In the genomic region with DNA sequence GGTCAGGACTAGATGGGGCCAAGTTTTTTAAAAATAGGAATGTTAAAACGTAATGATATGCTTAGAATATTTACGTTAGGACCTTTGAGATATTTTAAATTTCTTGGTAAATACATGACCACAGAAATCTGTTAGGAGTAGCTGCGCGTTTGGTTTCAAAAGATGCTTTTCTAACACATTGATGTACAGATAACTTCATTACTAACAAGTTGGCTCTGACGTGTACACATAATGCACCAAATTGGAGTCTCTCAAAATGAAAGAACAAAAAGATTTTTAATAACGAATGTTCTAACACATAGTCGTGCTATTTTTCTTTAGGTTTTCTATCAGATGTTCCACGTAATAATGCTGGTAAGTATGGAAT, we compare ENCODE assay signal across 8 cellular contexts. TPM values are rescaled to one million over a fixed set of nuclear protein-coding genes. Genes with fewer than 3 reads are reported as not detected.
A peak's percentile ranks its signal among the peaks of the same experiment; 100 is the strongest.
DNase-seq lines count a peak whose midpoint lies in the region; ATAC-seq and TF ChIP-seq lines count a peak whose summit lies in the region.

No MANE protein-coding gene starts in this region.

- H3K36me3 Mint-ChIP-seq in nephron progenitor cell (ENCODE audit: low read depth) = peaks cover 38% of the 10 kb centered on the region

- H3K4me3 Mint-ChIP-seq in nephron progenitor cell = peak overlapping the region; percentile 92

- peaks cover 18% of the 10 kb centered on the region for H3K27me3 Mint-ChIP-seq in nephron progenitor cell (ENCODE audit: low read depth, poor library complexity)

- no peaks in the 10 kb centered on the region for H4K20me1 ChIP-seq in BLaER1 treated with 17β-estradiol and CSF1 and Interleukin-3, amounts not matched to agents 10 nM and 100 nM

- peaks cover 25% of the 10 kb centered on the region for H3K4me1 Mint-ChIP-seq in nephron progenitor cell

- no peak overlapping the region for H3K27ac Mint-ChIP-seq in nephron progenitor cell

- TF ChIP-seq CTCF in LNCaP clone FGC (IDR thresholded peaks at IDR 0.05; ENCODE audit: control insufficient read depth, extremely low read depth, insufficient read depth) (no peak), dorsolateral prefrontal cortex (IDR thresholded peaks at IDR 0.05 in 54 of 56, conservative IDR thresholded peaks at IDR 0.05 in 2 of 56; ENCODE audit: low read depth in 1 of 56, partially characterized antibody in 56 of 56) (no peak), nephron progenitor cell (IDR thresholded peaks at IDR 0.05) (no peak)

- no peak for DNase-seq in LNCaP clone FGC (ENCODE audit: low read depth)
- DNase-seq in dorsolateral prefrontal cortex = no peak
- DNase-seq in nephron progenitor cell = no peak
- DNase-seq in SKM-1 treated with dmso at 0.1 percent for 144 hours (lab: John Stamatoyannopoulos, UW; ENCODE audit: unreplicated experiment) = no peak
- DNase-seq in SIG-M5 (lab: John Stamatoyannopoulos, UW) = no peak

- H3K4me1 ChIP-seq in BLaER1 treated with 17β-estradiol and CSF1 and Interleukin-3, amounts not matched to agents 10 nM and 100 nM = peaks cover 13 to 20% (median 15%) of the 10 kb centered on the region in 10 experiments; a peak in 19 of 20 replicates

- peak overlapping the region; percentile 81 to 97 (median 90) for H3K4me2 ChIP-seq in BLaER1 treated with 17β-estradiol and CSF1 and Interleukin-3, amounts not matched to agents 10 nM and 100 nM

- H3K4me3 ChIP-seq in BLaER1 treated with 17β-estradiol and CSF1 and Interleukin-3, amounts not matched to agents 10 nM and 100 nM = peak overlapping the region; percentile 60 to 88 (median 78)
- H3K4me3 ChIP-seq in LNCaP clone FGC (ENCODE audit: low read depth, low read length) = peak overlapping the region; percentile 86
- peak overlapping the region; percentile 61 to 98 (median 91) for H3K4me3 ChIP-seq in dorsolateral prefrontal cortex

- peaks cover 13% of the 10 kb centered on the region for H3K9me3 Mint-ChIP-seq in nephron progenitor cell

- intact Hi-C loops in dorsolateral prefrontal cortex (cut with DNase I) = loop anchor here (5.0 to 10.0 kb wide), 3 partner anchors 37 to 110 kb away; a partner anchor contains a TSS

- ATAC-seq in HG02759 (IDR thresholded peaks at IDR 0.05; ENCODE audit: unreplicated experiment) (no peak), HG03095 (IDR thresholded peaks at IDR 0.05; ENCODE audit: unreplicated experiment) (no peak)

- peak overlapping the region; percentile 59 to 92 (median 77); a peak in 21 of 22 replicates for H3K27ac ChIP-seq in BLaER1 treated with 17β-estradiol and CSF1 and Interleukin-3, amounts not matched to agents 10 nM and 100 nM
- H3K27ac ChIP-seq in dorsolateral prefrontal cortex = peak overlapping the region in 38 of 59 donors; percentile 25 to 92 (median 73)

- no peaks in the 10 kb centered on the region for H3K27me3 ChIP-seq in BLaER1 treated with 17β-estradiol and CSF1 and Interleukin-3, amounts not matched to agents 10 nM and 100 nM
- H3K27me3 ChIP-seq in dorsolateral prefrontal cortex = no peaks in the 10 kb centered on the region

- H3K9me3 ChIP-seq in BLaER1 treated with 17β-estradiol and CSF1 and Interleukin-3, amounts not matched to agents 10 nM and 100 nM (replicated peaks in 1 of 11) = peaks cover 11 to 21% (median 16%) of the 10 kb centered on the region in 11 experiments; a peak in 20 of 22 replicates

- peaks cover 0 to 9% (median 4%) of the 10 kb centered on the region in 11 experiments; a peak in 6 of 22 replicates for H3K36me3 ChIP-seq in BLaER1 treated with 17β-estradiol and CSF1 and Interleukin-3, amounts not matched to agents 10 nM and 100 nM

- peak overlapping the region; percentile 75 to 94 (median 82) for H3K9ac ChIP-seq in BLaER1 treated with 17β-estradiol and CSF1 and Interleukin-3, amounts not matched to agents 10 nM and 100 nM

RNA-seq across cellular contexts. Expression of a gene that starts 0.6 kb away (rescaled TPM):
- 10 to 100 TPM in 10 of 120 experiments, 1 to 10 TPM in 110; 3.3 to 13.0 (median 7.3) TPM for total RNA-seq in dorsolateral prefrontal cortex

RNA-seq across cellular contexts. Expression of a gene that starts 0.7 kb away (rescaled TPM):
- total RNA-seq in dorsolateral prefrontal cortex = 1 to 10 TPM in 116 of 120 experiments, under 1 TPM in 4; 0.36 to 9.7 (median 2.8) TPM

RNA-seq across cellular contexts. Expression of a gene that starts 38.8 kb away (rescaled TPM):
- 10 to 100 TPM; 13.8 to 42.7 (median 26.5) TPM for total RNA-seq in dorsolateral prefrontal cortex
